In the genomic region with DNA sequence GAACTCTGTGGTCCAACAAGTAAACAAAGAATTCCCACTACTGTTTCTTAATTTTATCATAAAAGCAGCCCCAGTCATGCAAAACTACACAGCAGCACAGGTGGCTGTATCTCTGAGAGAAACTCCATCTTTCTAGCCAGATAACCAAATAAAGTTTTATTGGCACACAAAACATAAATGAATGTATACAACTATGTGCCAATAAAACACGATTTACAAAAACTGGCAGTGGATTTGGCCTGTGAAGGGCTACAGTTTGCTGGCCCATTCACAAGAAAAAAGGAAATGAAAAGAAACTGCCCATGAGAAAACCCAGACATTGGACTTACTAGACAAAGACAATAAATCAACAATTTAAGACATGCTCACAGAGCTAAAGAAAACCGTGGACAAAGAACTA, we compare ENCODE assay signal across 28 cellular contexts.
"Had no signal": no experiment of that assay in that cellular context is flagged by ENCODE, and none has a peak within 500 bp of the region (broad histone marks: within the 10 kb centered on the region; RNA-seq: fewer than 3 reads in every experiment).

No MANE protein-coding gene starts in this region.

- H3K9me3 ChIP-seq: testis had no signal

- H3K36me3 ChIP-seq: neural progenitor cell, ovary, transverse colon, upper lobe of right lung, uterus had no signal

- H3K27me3 ChIP-seq: neural progenitor cell, ovary, spleen, suprapubic skin, testis, tibial artery, transverse colon, upper lobe of right lung, uterus had no signal

- H3K4me2 ChIP-seq: neural progenitor cell, smooth muscle cell had no signal

- H3K4me1 ChIP-seq: spleen, suprapubic skin, testis, tibial artery, transverse colon, upper lobe of right lung, uterus had no signal

- DNase-seq: natural killer cell; occipital lobe; ovary; posterior cingulate gyrus; psoas muscle; right cardiac atrium; spleen; stimulated activated CD4-positive, alpha-beta T cell treated with anti-CD3 and anti-CD28 coated beads, Interleukin-12 subunit alpha, Interleukin-12 subunit beta, amount 100 ng/mL, for 4 hours; stimulated activated CD4-positive, alpha-beta T cell treated with anti-CD3 and anti-CD28 coated beads, Interleukin-1b, Interleukin-23, amount 100 ng/mL, for 48 hours; stimulated activated CD4-positive, alpha-beta T cell treated with anti-CD3 and anti-CD28 coated beads, Interleukin-4, amount 100 ng/mL, for 1 hour; stimulated activated CD4-positive, alpha-beta T cell treated with anti-CD3 and anti-CD28 coated beads, Interleukin-4, amount 100 ng/mL, for 4 hours; stimulated activated CD8-positive, alpha-beta memory T cell treated with anti-CD3 and anti-CD28 coated beads, Interleukin-4, amount 100 ng/mL, for 48 hours; stimulated activated naive CD4-positive, alpha-beta T cell; stimulated activated naive CD8-positive, alpha-beta T cell treated with anti-CD3 and anti-CD28 coated beads, Interleukin-15, amount 100 ng/mL, for 72 hours; stimulated activated naive CD8-positive, alpha-beta T cell treated with anti-CD3 and anti-CD28 coated beads, Interleukin-15, Interleukin-2, amounts not matched to agents 100 U/mL and 50 U/mL, for 24 hours; substantia nigra; testis; tibial artery; transverse colon; upper lobe of right lung; uterus had no signal

- H2AFZ ChIP-seq: neural progenitor cell, parathyroid adenoma had no signal

- ATAC-seq: natural killer cell; psoas muscle; right cardiac atrium; sciatic nerve; stimulated activated memory B cell treated with anti-CD40 and anti-IgM and Interleukin-4, amounts not matched to agents 10 μg/mL and 1 μg/mL and 100 μg/mL, for 72 hours; stimulated activated naive CD8-positive, alpha-beta T cell treated with anti-CD3 and anti-CD28 coated beads, Interleukin-15, amount 100 ng/mL, for 72 hours; stimulated activated naive CD8-positive, alpha-beta T cell treated with anti-CD3 and anti-CD28 coated beads, Interleukin-15, Interleukin-2, amounts not matched to agents 100 U/mL and 50 U/mL, for 24 hours; upper lobe of right lung had no signal

- H3K27ac ChIP-seq: neural progenitor cell, ovary, parathyroid adenoma, psoas muscle, skin epidermis, spleen, suprapubic skin, testis, tibial artery, transverse colon, upper lobe of right lung, uterus had no signal

- H3K9ac ChIP-seq: neural progenitor cell, parathyroid adenoma had no signal

- H3K4me3 ChIP-seq: neural progenitor cell, ovary, psoas muscle, skin epidermis, smooth muscle cell, spleen, suprapubic skin, testis, tibial artery, transverse colon, upper lobe of right lung, uterus had no signal
